22 cellular contexts compared by ENCODE assay signal in the genomic region with DNA sequence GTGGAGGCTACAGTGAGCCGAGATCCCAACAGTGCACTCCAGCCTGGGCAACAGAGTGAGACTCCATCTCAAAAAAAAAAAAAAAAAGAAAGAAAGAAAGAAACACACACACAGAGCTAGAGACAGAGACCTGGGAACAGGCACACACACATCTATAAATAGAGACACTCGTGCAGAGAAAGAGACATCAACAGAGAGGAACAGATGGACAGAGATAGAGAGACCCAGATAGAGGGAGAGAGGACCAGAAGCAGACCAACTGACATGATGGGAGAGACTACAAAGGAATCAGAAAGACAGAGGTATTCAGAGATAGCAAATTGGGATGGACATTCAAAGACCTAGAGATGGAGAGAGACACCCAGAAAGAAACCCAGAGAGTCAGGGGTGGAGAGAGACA. TPM values are rescaled to one million over a fixed set of nuclear protein-coding genes. Genes with fewer than 3 reads are reported as not detected.
DNase-seq lines count a peak whose midpoint lies in the region; ATAC-seq and TF ChIP-seq lines count a peak whose summit lies in the region.
"Had no signal": no experiment of that assay in that cellular context is flagged by ENCODE, and none has a peak within 500 bp of the region (broad histone marks: within the 10 kb centered on the region; RNA-seq: fewer than 3 reads in every experiment).

No MANE protein-coding gene starts in this region.

- no peak for TF ChIP-seq EP300 in stomach (IDR thresholded peaks at IDR 0.05)

- H3K4me1 ChIP-seq in DND-41 (ENCODE audit: insufficient read depth, low read length) (peaks cover 45% of the 10 kb centered on the region), osteoblast (ENCODE audit: insufficient read depth, low read length) (peaks cover 24% of the 10 kb centered on the region), stomach (peaks cover 14 to 32% (median 28%) of the 10 kb centered on the region in 4 donors)

- no peak for DNase-seq in activated T-cell treated with anti-CD3 and anti-CD28 coated beads, Interleukin-2, amount 50 U/mL, for 24 hours
- DNase-seq in activated T-cell treated with anti-CD3 and anti-CD28 coated beads, Interleukin-2, amount 50 U/mL, for 72 hours, result no peak
- DNase-seq in DND-41, result no peak
- no peak for DNase-seq in activated naive CD4-positive, alpha-beta T cell treated with anti-CD3 and anti-CD28 coated beads, Interleukin-2, amount 50 U/mL, for 72 hours (ENCODE audit: low spot score in 2 of 2)
- DNase-seq in osteoblast (ENCODE audit: insufficient read length, low spot score, missing footprints), result peak; percentile 68
- no peak for DNase-seq in erythroblast (lab: John Stamatoyannopoulos, UW)
- DNase-seq in left cardiac atrium, result no peak
- DNase-seq in stomach, result no peak
- DNase-seq: activated CD8-positive, alpha-beta memory T cell treated with anti-CD3 and anti-CD28 coated beads, Interleukin-2, amount 50 U/mL, for 4 hours; Calu3; GDM1; left lung; mucosa of descending colon; NCI-H187 treated with DMSO at 0.1 percent for 48 hours; NCI-H446 treated with DMSO at 0.1 percent for 48 hours; pancreas; Right ventricle myocardium superior; WERI-Rb-1 had no signal

- no peaks in the 10 kb centered on the region for H3K36me3 ChIP-seq in DND-41 (ENCODE audit: insufficient read depth, low read length)
- no peaks in the 10 kb centered on the region for H3K36me3 ChIP-seq in osteoblast (ENCODE audit: insufficient read depth, low read length)
- H3K36me3 ChIP-seq in stomach, result no peaks in the 10 kb centered on the region
- H3K36me3 ChIP-seq: esophagus muscularis mucosa, left lung, pancreas, WERI-Rb-1 had no signal

- no peaks in the 10 kb centered on the region for H3K9me3 Mint-ChIP-seq in activated T-cell treated with anti-CD3 and anti-CD28 coated beads, Interleukin-2, amount 50 U/mL, for 24 hours
- no peaks in the 10 kb centered on the region for H3K9me3 Mint-ChIP-seq in activated T-cell treated with anti-CD3 and anti-CD28 coated beads, Interleukin-2, amount 50 U/mL, for 72 hours
- no peaks in the 10 kb centered on the region for H3K9me3 Mint-ChIP-seq in activated naive CD4-positive, alpha-beta T cell treated with anti-CD3 and anti-CD28 coated beads, Interleukin-2, amount 50 U/mL, for 72 hours

- TF ChIP-seq CTCF in DND-41 (IDR thresholded peaks at IDR 0.05; ENCODE audit: borderline replicate concordance, extremely low read depth, low read length, poor library complexity, severe bottlenecking), result no peak
- TF ChIP-seq CTCF in osteoblast (IDR thresholded peaks at IDR 0.05; ENCODE audit: extremely low read depth, low read depth, low read length), result no peak
- TF ChIP-seq CTCF in stomach (IDR thresholded peaks at IDR 0.05), result no peak

- intact Hi-C loops in left cardiac atrium (cut with DNase I), result loop anchor here in 1 of 2 donors (10.0 kb wide), 1 partner anchor 197 kb away; no protein-coding TSS in a partner anchor
- intact Hi-C loops in stomach (cut with DNase I; ENCODE audit: low total_unique reads), result loop anchor here (10.0 kb wide), 1 partner anchor 97 kb away; a partner anchor contains a TSS

- H4K20me1 ChIP-seq in DND-41 (ENCODE audit: insufficient read depth, low read length) (no peaks in the 10 kb centered on the region), osteoblast (ENCODE audit: insufficient read depth, low read length) (no peaks in the 10 kb centered on the region)

- H2AFZ ChIP-seq in DND-41 (ENCODE audit: low read depth, low read length), result no peak overlapping the region
- H2AFZ ChIP-seq in osteoblast (ENCODE audit: low read length), result no peak overlapping the region

- 63 to 93% (median 75%) methylated on average over 2 of the region's 2 CpGs for WGBS in stomach, 5 donors

- no peak overlapping the region for H3K4me3 Mint-ChIP-seq in activated T-cell treated with anti-CD3 and anti-CD28 coated beads, Interleukin-2, amount 50 U/mL, for 24 hours
- peak overlapping the region in 1 of 2 donors; percentile 0 for H3K4me3 Mint-ChIP-seq in activated T-cell treated with anti-CD3 and anti-CD28 coated beads, Interleukin-2, amount 50 U/mL, for 72 hours

- TF ChIP-seq POLR2A in erythroblast (IDR thresholded peaks at IDR 0.05; ENCODE audit: low read length), result no peak
- TF ChIP-seq POLR2A in stomach (IDR thresholded peaks at IDR 0.05), result no peak

- no peak for ATAC-seq in activated T-cell treated with anti-CD3 and anti-CD28 coated beads, Interleukin-2, amount 50 U/mL, for 72 hours (replicated peaks in 1 of 2)
- ATAC-seq in DND-41 (ENCODE audit: insufficient read depth, low read depth) (no peak), left cardiac atrium (no peak)
- ATAC-seq in activated naive CD4-positive, alpha-beta T cell treated with anti-CD3 and anti-CD28 coated beads, Interleukin-2, amount 50 U/mL, for 72 hours, result no peak
- ATAC-seq: GM12878, HCT116, left lung, mucosa of descending colon, pancreas, sciatic nerve had no signal

- H3K4me3 ChIP-seq in DND-41 (ENCODE audit: low read depth in 1 of 2, low read length in 2 of 2), result no peak overlapping the region
- no peak overlapping the region for H3K4me3 ChIP-seq in osteoblast (ENCODE audit: insufficient read depth, low read length)
- H3K4me3 ChIP-seq in stomach, result no peak overlapping the region
- H3K4me3 ChIP-seq: esophagus muscularis mucosa, GM12878, left lung, mucosa of descending colon, pancreas had no signal

- no peak overlapping the region for H3K9ac ChIP-seq in DND-41 (ENCODE audit: low read depth, low read length)

- H3K27me3 ChIP-seq in DND-41 (ENCODE audit: insufficient read depth, low read length, poor library complexity) (no peaks in the 10 kb centered on the region), osteoblast (ENCODE audit: insufficient read depth, low read length) (peaks cover 3% of the 10 kb centered on the region), stomach (no peaks in the 10 kb centered on the region)
- H3K27me3 ChIP-seq: esophagus muscularis mucosa, pancreas had no signal

- H3K27ac ChIP-seq in DND-41 (ENCODE audit: low read length) (peak overlapping the region; percentile 49; the same call in 1 of the 2 replicates), osteoblast (ENCODE audit: low read depth, low read length) (no peak overlapping the region), stomach (no peak overlapping the region)
- H3K27ac ChIP-seq: esophagus muscularis mucosa, pancreas, WERI-Rb-1 had no signal

- H3K27me3 Mint-ChIP-seq in activated T-cell treated with anti-CD3 and anti-CD28 coated beads, Interleukin-2, amount 50 U/mL, for 24 hours, result no peaks in the 10 kb centered on the region
- H3K27me3 Mint-ChIP-seq in activated T-cell treated with anti-CD3 and anti-CD28 coated beads, Interleukin-2, amount 50 U/mL, for 72 hours (ENCODE audit: low read depth), result no peaks in the 10 kb centered on the region

- no peak overlapping the region for H3K4me2 ChIP-seq in DND-41 (ENCODE audit: insufficient read depth, low read length)
- no peak overlapping the region for H3K4me2 ChIP-seq in osteoblast (ENCODE audit: insufficient read depth, low read length)

- H3K79me2 ChIP-seq in DND-41 (ENCODE audit: insufficient read depth, low read length), result no peaks in the 10 kb centered on the region
- H3K79me2 ChIP-seq in osteoblast (ENCODE audit: insufficient read depth, low read length), result no peaks in the 10 kb centered on the region

- H3K36me3 Mint-ChIP-seq in activated T-cell treated with anti-CD3 and anti-CD28 coated beads, Interleukin-2, amount 50 U/mL, for 24 hours (ENCODE audit: low read depth), result no peaks in the 10 kb centered on the region
- H3K36me3 Mint-ChIP-seq in activated T-cell treated with anti-CD3 and anti-CD28 coated beads, Interleukin-2, amount 50 U/mL, for 72 hours (ENCODE audit: insufficient read depth in 2 of 2), result no peaks in the 10 kb centered on the region
- H3K36me3 Mint-ChIP-seq in activated naive CD4-positive, alpha-beta T cell treated with anti-CD3 and anti-CD28 coated beads, Interleukin-2, amount 50 U/mL, for 72 hours, result no peaks in the 10 kb centered on the region

- H3K9me3 ChIP-seq in DND-41 (ENCODE audit: insufficient read depth, low read length, severe bottlenecking) (no peaks in the 10 kb centered on the region), osteoblast (ENCODE audit: low read depth, low read length) (no peaks in the 10 kb centered on the region), stomach (no peaks in the 10 kb centered on the region)
- H3K9me3 ChIP-seq: esophagus muscularis mucosa, left lung, mucosa of descending colon, pancreas had no signal

- H3K4me1 Mint-ChIP-seq in activated T-cell treated with anti-CD3 and anti-CD28 coated beads, Interleukin-2, amount 50 U/mL, for 24 hours (ENCODE audit: low read depth), result peaks cover 49% of the 10 kb centered on the region
- peaks cover 48% of the 10 kb centered on the region for H3K4me1 Mint-ChIP-seq in activated T-cell treated with anti-CD3 and anti-CD28 coated beads, Interleukin-2, amount 50 U/mL, for 72 hours (ENCODE audit: low read depth)

- H3K27ac Mint-ChIP-seq in activated T-cell treated with anti-CD3 and anti-CD28 coated beads, Interleukin-2, amount 50 U/mL, for 24 hours, result peak overlapping the region; percentile 11
- no peak overlapping the region for H3K27ac Mint-ChIP-seq in activated T-cell treated with anti-CD3 and anti-CD28 coated beads, Interleukin-2, amount 50 U/mL, for 72 hours
- H3K27ac Mint-ChIP-seq in activated naive CD4-positive, alpha-beta T cell treated with anti-CD3 and anti-CD28 coated beads, Interleukin-2, amount 50 U/mL, for 72 hours, result peak overlapping the region; percentile 1 to 6

RNA-seq across cellular contexts. Expression of a gene that starts 2.1 kb away (rescaled TPM):
- total RNA-seq in activated T-cell treated with anti-CD3 and anti-CD28 coated beads, Interleukin-2, amount 50 U/mL, for 72 hours, result 10 to 100 TPM; 10.5 to 11.9 TPM
- total RNA-seq in activated naive CD4-positive, alpha-beta T cell treated with anti-CD3 and anti-CD28 coated beads, Interleukin-2, amount 50 U/mL, for 72 hours, result 10 to 100 TPM in 1 of 2 donors, 1 to 10 TPM in 1; 7.9 to 10.9 TPM
- total RNA-seq in osteoblast, result 1.8 and 2.7 TPM in 2 replicates
- total RNA-seq in left cardiac atrium, result 1 to 10 TPM; 7.1 to 7.7 TPM
- total RNA-seq in stomach, result 10 to 100 TPM in 2 of 5 donors, 1 to 10 TPM in 2, not detected in 1; 1.8 to 33.0 (median 18.1) TPM
- 10 to 100 TPM; 15.7 to 17.7 (median 15.8) TPM for polyA plus RNA-seq in stomach

RNA-seq across cellular contexts. Expression of a gene that starts 11.0 kb away (rescaled TPM):
- total RNA-seq in activated T-cell treated with anti-CD3 and anti-CD28 coated beads, Interleukin-2, amount 50 U/mL, for 72 hours, result 10 to 100 TPM in 1 of 2 donors, 1 to 10 TPM in 1; 8.2 to 13.4 TPM
- total RNA-seq in activated naive CD4-positive, alpha-beta T cell treated with anti-CD3 and anti-CD28 coated beads, Interleukin-2, amount 50 U/mL, for 72 hours, result 10 to 100 TPM; 10.5 to 16.9 TPM
- total RNA-seq in osteoblast (14.5 and 18.3 TPM in 2 replicates), left cardiac atrium (10 to 100 TPM in 1 of 2 donors, 1 to 10 TPM in 1; 2.0 to 15.1 TPM), stomach (10 to 100 TPM in 1 of 5 donors, 1 to 10 TPM in 3, not detected in 1; 7.2 to 21.7 (median 9.7) TPM)
- 10 to 100 TPM in 1 of 3 donors, 1 to 10 TPM in 2; 4.2 to 29.0 (median 9.2) TPM for polyA plus RNA-seq in stomach

RNA-seq across cellular contexts. Expression of a gene that starts 24.7 kb away (rescaled TPM):
- 1 to 10 TPM; 1.9 to 2.1 TPM for total RNA-seq in activated T-cell treated with anti-CD3 and anti-CD28 coated beads, Interleukin-2, amount 50 U/mL, for 72 hours
- total RNA-seq in activated naive CD4-positive, alpha-beta T cell treated with anti-CD3 and anti-CD28 coated beads, Interleukin-2, amount 50 U/mL, for 72 hours, result 1 to 10 TPM; 1.6 to 2.5 TPM
- total RNA-seq in osteoblast, result under 0.01 and 0.29 TPM in 2 replicates
- under 1 TPM; 0.21 to 0.27 TPM for total RNA-seq in left cardiac atrium
- total RNA-seq in stomach, result not detected
- 1 to 10 TPM in 1 of 3 donors, not detected in 2; 1.3 TPM for polyA plus RNA-seq in stomach
- total RNA-seq: GM12878, Right ventricle myocardium superior had no signal

RNA-seq across cellular contexts. Expression of a gene that starts 28.8 kb away (rescaled TPM):
- total RNA-seq in activated T-cell treated with anti-CD3 and anti-CD28 coated beads, Interleukin-2, amount 50 U/mL, for 72 hours, result 10 to 100 TPM; 26.9 to 27.2 TPM
- 10 to 100 TPM; 25.7 to 40.4 TPM for total RNA-seq in activated naive CD4-positive, alpha-beta T cell treated with anti-CD3 and anti-CD28 coated beads, Interleukin-2, amount 50 U/mL, for 72 hours
- total RNA-seq in osteoblast (13.0 and 13.3 TPM in 2 replicates), left cardiac atrium (1 to 10 TPM; 9.0 to 9.3 TPM), stomach (100 to 1,000 TPM in 1 of 5 donors, 10 to 100 TPM in 4; 10.6 to 156 (median 19.2) TPM)
- polyA plus RNA-seq in stomach, result 10 to 100 TPM in 2 of 3 donors, 1 to 10 TPM in 1; 9.4 to 20.5 (median 19.9) TPM

RNA-seq across cellular contexts. Expression of a gene that starts 29.2 kb away (rescaled TPM):
- total RNA-seq in activated T-cell treated with anti-CD3 and anti-CD28 coated beads, Interleukin-2, amount 50 U/mL, for 72 hours, result 1,000 to 10,000 TPM; 1,953 to 2,080 TPM
- total RNA-seq in activated naive CD4-positive, alpha-beta T cell treated with anti-CD3 and anti-CD28 coated beads, Interleukin-2, amount 50 U/mL, for 72 hours, result 1,000 to 10,000 TPM; 2,030 to 2,264 TPM
- total RNA-seq in osteoblast, result 1,357 and 1,526 TPM in 2 replicates
- total RNA-seq in left cardiac atrium, result 100 to 1,000 TPM; 674 to 678 TPM
- total RNA-seq in stomach, result 1,000 to 10,000 TPM; 1,272 to 3,316 (median 1,768) TPM
- polyA plus RNA-seq in stomach, result 1,000 to 10,000 TPM; 2,771 to 3,739 (median 3,620) TPM
